14 cellular contexts compared by ENCODE assay signal in genomic region chr3:169822091-169822490, GRCh38.
"Had no signal": no experiment of that assay in that cellular context is flagged by ENCODE, and none has a peak within 500 bp of the region (broad histone marks: within the 10 kb centered on the region; RNA-seq: fewer than 3 reads in every experiment).

No MANE protein-coding gene starts in this region.

- DNase-seq: activated CD4-positive, alpha-beta memory T cell treated with anti-CD3 and anti-CD28 coated beads for 36 hours; activated CD4-positive, alpha-beta T cell treated with anti-CD3 and anti-CD28 coated beads for 36 hours; activated CD8-positive, alpha-beta memory T cell treated with anti-CD3 and anti-CD28 coated beads, Interleukin-2, amount 10 ng/mL, durations not matched to agents 7 days and 5 days; activated naive CD4-positive, alpha-beta T cell treated with anti-CD3 and anti-CD28 coated beads, Interleukin-2, amount 10 ng/mL, durations not matched to agents 7 days and 5 days; activated T-cell treated with anti-CD3 and anti-CD28 coated beads, Interleukin-2, amount 50 U/mL, for 24 hours; dorsolateral prefrontal cortex; erythroblast; gastrocnemius medialis; heart left ventricle; left cardiac atrium; spleen; stomach; upper lobe of right lung had no signal

- ATAC-seq: activated CD4-positive, alpha-beta T cell treated with anti-CD3 and anti-CD28 coated beads for 36 hours; activated CD8-positive, alpha-beta memory T cell treated with anti-CD3 and anti-CD28 coated beads, Interleukin-2, amount 10 ng/mL, durations not matched to agents 7 days and 5 days; gastrocnemius medialis; heart left ventricle; left cardiac atrium; sciatic nerve had no signal
